Comparison of ENCODE assay signal across 8 cellular contexts in the genomic region with DNA sequence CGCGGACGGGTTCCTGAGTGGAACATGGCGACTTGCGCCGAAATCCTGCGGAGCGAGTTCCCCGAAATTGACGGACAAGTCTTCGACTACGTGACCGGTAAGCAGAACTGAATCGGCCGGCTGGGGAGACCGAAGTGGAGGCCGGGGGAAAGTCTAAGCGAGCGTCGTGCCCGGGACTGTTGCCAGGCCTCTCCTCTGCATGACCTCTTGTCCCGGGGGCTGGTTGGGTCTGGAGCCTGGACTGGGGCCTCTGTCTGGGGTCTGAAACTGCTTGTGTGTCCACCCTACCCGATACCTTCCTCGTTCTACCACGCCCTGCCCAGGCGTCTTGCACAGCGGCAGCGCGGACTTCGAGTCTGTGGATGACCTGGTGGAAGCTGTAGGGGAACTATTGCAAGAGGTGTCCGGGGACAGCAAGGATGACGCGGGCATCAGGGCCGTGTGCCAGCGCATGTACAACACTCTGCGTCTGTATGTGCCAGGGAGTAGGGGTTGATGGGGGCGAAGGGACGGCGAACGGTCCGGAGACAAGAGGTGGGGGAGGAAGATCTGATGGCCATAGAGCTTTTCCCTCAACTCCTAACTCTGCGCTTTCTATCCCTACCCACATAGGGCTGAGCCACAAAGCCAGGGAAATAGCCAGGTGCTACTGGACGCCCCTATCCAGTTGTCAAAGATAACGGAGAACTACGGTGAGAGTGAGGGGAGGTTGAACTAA. TPM values are rescaled to one million over a fixed set of nuclear protein-coding genes. Genes with fewer than 3 reads are reported as not detected.
DNase-seq lines count a peak whose midpoint lies in the region; ATAC-seq and TF ChIP-seq lines count a peak whose summit lies in the region.

A gene with protein sequence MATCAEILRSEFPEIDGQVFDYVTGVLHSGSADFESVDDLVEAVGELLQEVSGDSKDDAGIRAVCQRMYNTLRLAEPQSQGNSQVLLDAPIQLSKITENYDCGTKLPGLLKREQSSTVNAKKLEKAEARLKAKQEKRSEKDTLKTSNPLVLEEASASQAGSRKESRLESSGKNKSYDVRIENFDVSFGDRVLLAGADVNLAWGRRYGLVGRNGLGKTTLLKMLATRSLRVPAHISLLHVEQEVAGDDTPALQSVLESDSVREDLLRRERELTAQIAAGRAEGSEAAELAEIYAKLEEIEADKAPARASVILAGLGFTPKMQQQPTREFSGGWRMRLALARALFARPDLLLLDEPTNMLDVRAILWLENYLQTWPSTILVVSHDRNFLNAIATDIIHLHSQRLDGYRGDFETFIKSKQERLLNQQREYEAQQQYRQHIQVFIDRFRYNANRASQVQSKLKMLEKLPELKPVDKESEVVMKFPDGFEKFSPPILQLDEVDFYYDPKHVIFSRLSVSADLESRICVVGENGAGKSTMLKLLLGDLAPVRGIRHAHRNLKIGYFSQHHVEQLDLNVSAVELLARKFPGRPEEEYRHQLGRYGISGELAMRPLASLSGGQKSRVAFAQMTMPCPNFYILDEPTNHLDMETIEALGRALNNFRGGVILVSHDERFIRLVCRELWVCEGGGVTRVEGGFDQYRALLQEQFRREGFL (plus strand): TSS at position 16 of the 718 bp plus-strand sequence. CDS start 9 bp downstream, at position 25.

- H3K79me1 ChIP-seq in mesenchymal stem cell (replicated peaks; ENCODE audit: low read length, poor library complexity, severe bottlenecking): peaks cover 37% of the 10 kb centered on the region

- no peaks in the 10 kb centered on the region for H3K9me3 ChIP-seq in OCI-LY3 (ENCODE audit: insufficient read depth, low read length)
- no peaks in the 10 kb centered on the region for H3K9me3 ChIP-seq in mesenchymal stem cell (ENCODE audit: control insufficient read depth, low read length)
- no peaks in the 10 kb centered on the region for H3K9me3 ChIP-seq in upper lobe of left lung

- peak within 1 kb of the TSS in 1 of 2 experiments; percentile 0 for H3K23ac ChIP-seq in mesenchymal stem cell (ENCODE audit: low read length in 2 of 2)

- DNase-seq in DMS 273 (lab: John Stamatoyannopoulos, UW; ENCODE audit: unreplicated experiment) (peak; percentile 76), DMS 273 treated with DMSO at 0.1 percent for 48 hours (lab: John Stamatoyannopoulos, UW) (no peak), dermis microvascular lymphatic vessel endothelial cell (ENCODE audit: low read depth in 2 of 2) (peak in 1 of 2 donors; percentile 56), mesenchymal stem cell (no peak), upper lobe of left lung (peak; percentile 35 to 86), NCI-H510A (lab: John Stamatoyannopoulos, UW) (no peak)

- under 1% methylated on average over 36 of the region's 45 CpGs for WGBS in mesenchymal stem cell
- WGBS in upper lobe of left lung, 2 donors: 0 to 1% methylated on average over 16 to 45 of the region's 45 CpGs

- peaks cover 16% of the 10 kb centered on the region for H3K4me1 ChIP-seq in OCI-LY3 (ENCODE audit: low read length)
- peaks cover 13% of the 10 kb centered on the region for H3K4me1 ChIP-seq in mesenchymal stem cell (ENCODE audit: control insufficient read depth, insufficient read depth, low read depth, low read length)
- peaks cover 16 to 28% (median 20%) of the 10 kb centered on the region in 4 donors for H3K4me1 ChIP-seq in upper lobe of left lung

- H2AK5ac ChIP-seq in mesenchymal stem cell (ENCODE audit: low read length, severe bottlenecking): peak within 1 kb of the TSS; percentile 5

- H2AFZ ChIP-seq in OCI-LY3 (ENCODE audit: low read depth, low read length) (peak within 1 kb of the TSS; percentile 22; the same call in 1 of the 2 replicates), mesenchymal stem cell (ENCODE audit: low read depth, low read length) (peak within 1 kb of the TSS; percentile 0)

- peak in 3 of 4 donors; percentile 61 to 76 (median 62) for TF ChIP-seq POLR2A in upper lobe of left lung (IDR thresholded peaks at IDR 0.05)

- peaks cover 9% of the 10 kb centered on the region for H4K20me1 ChIP-seq in OCI-LY3 (ENCODE audit: insufficient read depth, low read length)

- TF ChIP-seq CTCF in OCI-LY3 (IDR thresholded peaks at IDR 0.05; ENCODE audit: low read depth, low read length) (no peak), upper lobe of left lung (IDR thresholded peaks at IDR 0.05) (no peak)

- H3K18ac ChIP-seq in mesenchymal stem cell (ENCODE audit: low read depth in 1 of 2, low read length in 2 of 2): peak within 1 kb of the TSS; percentile 50 to 86

- H3K36me3 ChIP-seq in OCI-LY3 (replicated peaks; ENCODE audit: low read depth, low read length): peaks cover 49% of the 10 kb centered on the region
- H3K36me3 ChIP-seq in mesenchymal stem cell (ENCODE audit: control insufficient read depth in 1 of 2, insufficient read depth in 2 of 2, low read depth in 1 of 2, low read length in 2 of 2): peaks cover 62 to 80% of the 10 kb centered on the region in 2 experiments
- H3K36me3 ChIP-seq in upper lobe of left lung: peaks cover 41 to 71% (median 63%) of the 10 kb centered on the region in 4 donors

- H4K91ac ChIP-seq in mesenchymal stem cell (ENCODE audit: low read length): peak within 1 kb of the TSS; percentile 28

- H3K14ac ChIP-seq in mesenchymal stem cell (ENCODE audit: low read length in 2 of 2): peak within 1 kb of the TSS in 1 of 2 experiments; percentile 5

- H3K4me2 ChIP-seq in OCI-LY3 (ENCODE audit: low read length) (peak within 1 kb of the TSS; percentile 95), mesenchymal stem cell (ENCODE audit: low read length, poor library complexity, severe bottlenecking) (peak within 1 kb of the TSS; percentile 62)

- no peak within 1 kb of the TSS for H2BK12ac ChIP-seq in mesenchymal stem cell (ENCODE audit: low read length in 2 of 2)

- H4K8ac ChIP-seq in mesenchymal stem cell (ENCODE audit: low read length): peak within 1 kb of the TSS; percentile 81

- H2BK120ac ChIP-seq in mesenchymal stem cell (ENCODE audit: low read depth, low read length): no peak within 1 kb of the TSS

- H3K4me3 ChIP-seq in OCI-LY3 (ENCODE audit: low read length): peak within 1 kb of the TSS; percentile 94
- H3K4me3 ChIP-seq in mesenchymal stem cell (ENCODE audit: insufficient read depth in 1 of 2, low read depth in 1 of 2, low read length in 2 of 2): peak within 1 kb of the TSS; percentile 75 to 91
- peak within 1 kb of the TSS; percentile 68 to 95 (median 78) for H3K4me3 ChIP-seq in upper lobe of left lung

- H3K9ac ChIP-seq in OCI-LY3 (ENCODE audit: low read length): peak within 1 kb of the TSS; percentile 88
- H3K9ac ChIP-seq in mesenchymal stem cell (ENCODE audit: low read length): peak within 1 kb of the TSS; percentile 99

- peak within 1 kb of the TSS; percentile 46 for H3K27ac ChIP-seq in OCI-LY3 (ENCODE audit: low read length)
- peak within 1 kb of the TSS; percentile 88 for H3K27ac ChIP-seq in mesenchymal stem cell (ENCODE audit: low read length, poor library complexity, severe bottlenecking)
- H3K27ac ChIP-seq in upper lobe of left lung: peak within 1 kb of the TSS; percentile 83 to 91 (median 86)

- H2BK15ac ChIP-seq in mesenchymal stem cell (ENCODE audit: low read depth, poor library complexity, severe bottlenecking): no peak within 1 kb of the TSS

- no peak for TF ChIP-seq EP300 in upper lobe of left lung (IDR thresholded peaks at IDR 0.05)

- H3K4ac ChIP-seq in mesenchymal stem cell (ENCODE audit: low read depth in 1 of 2, low read length in 2 of 2): peak within 1 kb of the TSS; percentile 67 to 81

- H2BK5ac ChIP-seq in mesenchymal stem cell (ENCODE audit: low read depth, low read length, poor library complexity, severe bottlenecking): no peak within 1 kb of the TSS

- H3K27me3 ChIP-seq in OCI-LY3 (ENCODE audit: low read depth, low read length) (no peaks in the 10 kb centered on the region), mesenchymal stem cell (ENCODE audit: control insufficient read depth in 1 of 2, insufficient read depth in 1 of 2, low read length in 2 of 2) (no peaks in the 10 kb centered on the region), upper lobe of left lung (no peaks in the 10 kb centered on the region)

- ATAC-seq in HG02571 (IDR thresholded peaks at IDR 0.05; ENCODE audit: unreplicated experiment): peak; percentile 20
- ATAC-seq in upper lobe of left lung (ENCODE audit: low FRiP score in 2 of 2): peak; percentile 42 to 47

- H3K79me2 ChIP-seq in OCI-LY3 (ENCODE audit: low read length): peaks cover 31% of the 10 kb centered on the region

RNA-seq across cellular contexts. Expression of the gene that starts here (rescaled TPM):
- total RNA-seq in dermis microvascular lymphatic vessel endothelial cell (45.7 and 73.1 TPM in 2 replicates), upper lobe of left lung (100 to 1,000 TPM in 1 of 6 donors, 10 to 100 TPM in 5; 52.6 to 184 (median 73.1) TPM)
- 24.1 TPM for polyA plus RNA-seq in mesenchymal stem cell (2013, experiment 1 of 2)
- polyA plus RNA-seq in mesenchymal stem cell (2013, experiment 2 of 2): 23.9 TPM

Comparison
In these comparisons a context has a peak if more than half of its experiments do, and no peak if none do; other contexts are left out.
1. DNase-seq: peak in DMS 273 (single experiment) and upper lobe of left lung (2 of 2); none in DMS 273 treated with DMSO at 0.1 percent for 48 hours (single experiment), mesenchymal stem cell (single experiment) and NCI-H510A (single experiment).
2. Peak in every context shown above with its lines, with median percentiles within 50 percentile points of each other: H3K27ac ChIP-seq and H3K4me3 ChIP-seq.